ENCODE assay signal across 8 cellular contexts in the genomic region with DNA sequence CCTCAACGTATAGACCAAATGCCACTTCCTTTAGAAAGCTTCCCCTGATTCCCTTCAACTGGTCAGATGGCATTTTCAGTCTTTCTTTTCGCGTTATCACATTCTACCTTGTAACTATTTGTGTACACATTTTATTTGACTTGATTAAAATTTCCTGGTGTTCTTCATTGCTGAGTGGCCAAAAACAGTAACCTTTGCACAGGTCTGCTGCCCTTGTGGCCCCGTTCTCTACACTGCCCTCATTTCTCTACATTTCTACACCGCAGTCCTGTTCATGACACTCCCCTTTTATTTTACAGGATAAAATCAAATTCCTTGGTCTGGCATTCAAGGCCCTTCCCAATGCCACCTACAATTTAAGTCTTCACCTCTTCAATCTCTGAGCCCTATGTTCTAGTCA.
"Had no signal": no experiment of that assay in that cellular context is flagged by ENCODE, and none has a peak within 500 bp of the region (broad histone marks: within the 10 kb centered on the region; RNA-seq: fewer than 3 reads in every experiment).

No MANE protein-coding gene starts in this region.

- H3K4me3 ChIP-seq: GM12878 had no signal

- ATAC-seq: GM12878 had no signal

- FAIRE-seq: G401.6, GM12878, GM12891, GM12892, GM18507, GM19239 had no signal

- DNase-seq: GDM1, GF-D8 had no signal
